Comparison of ENCODE assay signal across 8 cellular contexts in genomic region chr19:37079238-37079637, GRCh38. TPM values are rescaled to one million over a fixed set of nuclear protein-coding genes. Genes with fewer than 3 reads are reported as not detected.
A peak's percentile ranks its signal among the peaks of the same experiment; 100 is the strongest.
DNase-seq lines count a peak whose midpoint lies in the region; ATAC-seq and TF ChIP-seq lines count a peak whose summit lies in the region.

No MANE protein-coding gene starts in this region.

- no peaks in the 10 kb centered on the region for H3K27me3 ChIP-seq in CD4-positive, alpha-beta memory T cell (ENCODE audit: insufficient read depth, low read length)
- no peaks in the 10 kb centered on the region for H3K27me3 ChIP-seq in Loucy (ENCODE audit: insufficient read depth, low read length, poor library complexity, severe bottlenecking)
- no peaks in the 10 kb centered on the region for H3K27me3 ChIP-seq in neural cell (ENCODE audit: insufficient read depth, low read depth, low read length)

- peak overlapping the region; percentile 61 to 88 for H3K4me3 ChIP-seq in CD4-positive, alpha-beta memory T cell (ENCODE audit: low read length in 2 of 2)
- H3K4me3 ChIP-seq in Loucy (ENCODE audit: low read length, poor library complexity, severe bottlenecking) (peak overlapping the region; percentile 87), coronary artery (peak overlapping the region; percentile 83), neural cell (ENCODE audit: low read length) (peak overlapping the region; percentile 80)

- POLR2A ChIA-PET in CD4-positive, alpha-beta memory T cell (lab: Charles Lee; ENCODE audit: partially characterized antibody) = no interaction called here

- H3K9me3 ChIP-seq in CD4-positive, alpha-beta memory T cell (ENCODE audit: control insufficient read depth in 1 of 2, low read length in 2 of 2) = peaks cover 4 to 6% of the 10 kb centered on the region in 2 donors
- H3K9me3 ChIP-seq in Loucy (ENCODE audit: insufficient read depth, low read depth, low read length) (peaks cover 2% of the 10 kb centered on the region; the same call in 1 of the 2 replicates), neural cell (ENCODE audit: low read length) (no peaks in the 10 kb centered on the region)

- no peaks in the 10 kb centered on the region for H3K27me3 Mint-ChIP-seq in CD4-positive, alpha-beta memory T cell

- TF ChIP-seq CTCF in Loucy (conservative IDR thresholded peaks at IDR 0.05; ENCODE audit: low read length) (no peak), coronary artery (IDR thresholded peaks at IDR 0.05) (no peak), neural cell (IDR thresholded peaks at IDR 0.05; ENCODE audit: poor library complexity, severe bottlenecking) (no peak)

- intact Hi-C loops in CD4-positive, alpha-beta memory T cell (cut with micrococcal nuclease) = loop anchor here (1.0 to 2.0 kb wide), 5 partner anchors 228 to 516 kb away; partner anchors contain the start of genes ZNF345, ZNF382, ZNF527 and ZNF540

- peak overlapping the region; percentile 90 to 100 (median 98) for H3K4me3 Mint-ChIP-seq in CD4-positive, alpha-beta memory T cell

- H4K20me1 ChIP-seq in Loucy (ENCODE audit: insufficient read depth, low read length, poor library complexity, severe bottlenecking) (peaks cover 4% of the 10 kb centered on the region), neural cell (ENCODE audit: insufficient read depth) (no peaks in the 10 kb centered on the region)

- CTCF ChIA-PET in CD4-positive, alpha-beta memory T cell (lab: Charles Lee; ENCODE audit: partially characterized antibody) = no interaction called here

- H3K36me3 ChIP-seq in CD4-positive, alpha-beta memory T cell (ENCODE audit: insufficient read depth, low read length) = no peaks in the 10 kb centered on the region
- H3K36me3 ChIP-seq in Loucy (ENCODE audit: insufficient read depth, low read length) = no peaks in the 10 kb centered on the region
- H3K36me3 ChIP-seq in neural cell (ENCODE audit: insufficient read depth, low read length) = no peaks in the 10 kb centered on the region

- peaks cover 30 to 31% of the 10 kb centered on the region in 2 donors for H3K36me3 Mint-ChIP-seq in CD4-positive, alpha-beta memory T cell

- peaks cover 22 to 43% (median 27%) of the 10 kb centered on the region in 4 donors for H3K4me1 Mint-ChIP-seq in CD4-positive, alpha-beta memory T cell

- peaks cover 0 to 34% (median 16%) of the 10 kb centered on the region in 8 donors for H3K9me3 Mint-ChIP-seq in CD4-positive, alpha-beta memory T cell

- H3K79me2 ChIP-seq in Loucy (ENCODE audit: insufficient read depth, low read length) (peaks cover 28% of the 10 kb centered on the region), neural cell (replicated peaks; ENCODE audit: insufficient read depth, low read length) (peaks cover 51% of the 10 kb centered on the region)

- H2AFZ ChIP-seq in Loucy (ENCODE audit: low read length) = no peak overlapping the region
- H2AFZ ChIP-seq in neural cell (ENCODE audit: low read depth, low read length) = no peak overlapping the region

- peak overlapping the region; percentile 96 for H3K4me2 ChIP-seq in Loucy (ENCODE audit: low read depth, low read length, poor library complexity, severe bottlenecking)
- H3K4me2 ChIP-seq in neural cell (ENCODE audit: low read length) = peak overlapping the region; percentile 84

- peaks cover 23% of the 10 kb centered on the region for H3K4me1 ChIP-seq in CD4-positive, alpha-beta memory T cell (ENCODE audit: insufficient read depth, low read length)
- peaks cover 22% of the 10 kb centered on the region for H3K4me1 ChIP-seq in Loucy (ENCODE audit: insufficient read depth, low read length, poor library complexity, severe bottlenecking)

- H3K27ac Mint-ChIP-seq in CD4-positive, alpha-beta memory T cell = peak overlapping the region in 5 of 7 donors; percentile 85 to 99 (median 95)

- H3K9ac ChIP-seq in Loucy (ENCODE audit: low read depth, low read length, poor library complexity, severe bottlenecking) (peak overlapping the region; percentile 81), neural cell (ENCODE audit: low read length) (peak overlapping the region; percentile 86)

- no peak for TF ChIP-seq RAD21 in neural cell (conservative IDR thresholded peaks at IDR 0.05)

- H3K9me2 ChIP-seq in Loucy (replicated peaks; ENCODE audit: low read depth, low read length) (no peaks in the 10 kb centered on the region), neural cell (ENCODE audit: insufficient read depth, low read length) (no peaks in the 10 kb centered on the region)

- DNase-seq in CD4-positive, alpha-beta memory T cell = no peak
- DNase-seq in coronary artery (ENCODE audit: low spot score) = no peak
- no peak for DNase-seq in retina
- DNase-seq in NCI-H526 treated with DMSO at 0.1 percent for 48 hours (lab: John Stamatoyannopoulos, UW) = no peak
- no peak for DNase-seq in NCI-H2029 (lab: John Stamatoyannopoulos, UW)

- peak overlapping the region; percentile 73 for H3K27ac ChIP-seq in CD4-positive, alpha-beta memory T cell (ENCODE audit: low read depth, low read length)
- H3K27ac ChIP-seq in coronary artery = no peak overlapping the region
- peak overlapping the region; percentile 85 for H3K27ac ChIP-seq in neural cell (ENCODE audit: low read length)

- ATAC-seq in HG03159 (IDR thresholded peaks at IDR 0.05; ENCODE audit: unreplicated experiment) = no peak

- no peak for TF ChIP-seq EP300 in neural cell (conservative IDR thresholded peaks at IDR 0.05; ENCODE audit: poor library complexity, severe bottlenecking)

- H3F3A ChIP-seq in Loucy (ENCODE audit: low read depth) (no peaks in the 10 kb centered on the region), neural cell (ENCODE audit: insufficient read depth, low read length, poor library complexity, severe bottlenecking) (no peaks in the 10 kb centered on the region)

TF ChIP-seq in neural cell, 6 proteins besides CTCF, POLR2A, EP300 and RAD21:
- TF ChIP-seq SMC3 (conservative IDR thresholded peaks at IDR 0.05; ENCODE audit: poor library complexity) = no peak
- TF ChIP-seq REST (IDR thresholded peaks at IDR 0.05; ENCODE audit: borderline replicate concordance) = no peak
- TF ChIP-seq POLR2AphosphoS5 (IDR thresholded peaks at IDR 0.05) = no peak
- no peak for TF ChIP-seq EZH2 (IDR thresholded peaks at IDR 0.05; ENCODE audit: borderline replicate concordance, insufficient read depth, low read length, poor library complexity, severe bottlenecking)
- no peak for TF ChIP-seq TAF1 (IDR thresholded peaks at IDR 0.05; ENCODE audit: low read depth)
- no peak for TF ChIP-seq MXI1 (conservative IDR thresholded peaks at IDR 0.05; ENCODE audit: poor library complexity, severe bottlenecking)

RNA-seq across cellular contexts. Expression of gene ZNF420, which starts 1.0 kb away (rescaled TPM):
- total RNA-seq in CD4-positive, alpha-beta memory T cell = 10 to 100 TPM; 25.0 to 28.6 TPM
- polyA plus RNA-seq in CD4-positive, alpha-beta memory T cell = 10 to 100 TPM; 19.5 to 24.8 TPM
- 27.9 and 34.8 TPM in 2 replicates for polyA plus RNA-seq in neural cell
- 71.3 and 71.4 TPM in 2 replicates for polyA minus RNA-seq in neural cell

Comparison
In these comparisons a context has a peak if more than half of its experiments do, and no peak if none do; other contexts are left out.
1. H3K27ac ChIP-seq: peak in CD4-positive, alpha-beta memory T cell (single experiment) and neural cell (single experiment); none in coronary artery (0 of 2).
2. Peak in every context shown above with its lines, with median percentiles within 50 percentile points of each other: H3K4me3 ChIP-seq.